Comparison of ENCODE assay signal across 30 cellular contexts in the genomic region with DNA sequence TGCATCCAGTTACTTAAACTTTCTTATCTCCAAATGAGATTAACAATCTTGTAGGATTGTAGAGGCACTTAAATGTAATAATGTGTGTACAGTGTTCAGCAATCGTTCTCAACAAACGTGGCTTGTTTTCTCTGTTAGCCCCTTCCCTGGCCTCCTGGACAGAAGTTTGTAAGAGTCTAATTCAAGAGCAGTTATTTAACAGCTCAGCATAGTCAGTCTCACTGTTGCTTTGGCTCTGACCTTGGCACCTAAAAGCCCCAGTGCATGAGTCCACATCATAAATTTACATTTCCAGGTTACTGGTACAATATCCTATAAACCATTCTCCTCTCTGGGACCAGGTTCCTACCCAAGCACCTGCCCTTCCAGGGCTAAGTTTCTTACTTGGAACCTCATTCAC. TPM values are rescaled to one million over a fixed set of nuclear protein-coding genes. Genes with fewer than 3 reads are reported as not detected.
DNase-seq lines count a peak whose midpoint lies in the region; ATAC-seq, FAIRE-seq and TF ChIP-seq lines count a peak whose summit lies in the region.
"Had no signal": no experiment of that assay in that cellular context is flagged by ENCODE, and none has a peak within 500 bp of the region (broad histone marks: within the 10 kb centered on the region; RNA-seq: fewer than 3 reads in every experiment).

No MANE protein-coding gene starts in this region.

- H3K4me1 ChIP-seq in HepG2 (ENCODE audit: insufficient read depth, low read length) (peaks cover 10% of the 10 kb centered on the region), right lobe of liver (no peaks in the 10 kb centered on the region), PC-9 (replicated peaks; ENCODE audit: insufficient read depth) (no peaks in the 10 kb centered on the region), foreskin keratinocyte (no peaks in the 10 kb centered on the region)
- H3K4me1 ChIP-seq: A549, BE2C, BLaER1, Caco-2 had no signal

- no peak overlapping the region for H3K9ac ChIP-seq in HepG2 (ENCODE audit: insufficient read depth, low read depth, low read length)
- H3K9ac ChIP-seq: BLaER1; BLaER1 treated with 17β-estradiol and CSF1 and Interleukin-3, amounts not matched to agents 10 nM and 100 nM had no signal

- CTCF ChIA-PET in HepG2 (lab: Yijun Ruan, JAX; ENCODE audit: low intra/inter-chr PET ratio, low total read pairs) (no interaction called here), PC-9 (lab: Charles Lee) (no interaction called here)

- TF ChIP-seq POLR2A in HepG2 (IDR thresholded peaks at IDR 0.05; ENCODE audit: insufficient read depth in 1 of 2, low read depth in 2 of 2, low read length in 2 of 2) (no peak), right lobe of liver (IDR thresholded peaks at IDR 0.05) (no peak)

- in situ Hi-C loops in HepG2 (cut with HindIII; ENCODE audit: extremely low pct_ligation_motif_present, low pct_unique_long_range_greater_than_20kb): no loop called here

- H3F3A ChIP-seq in PC-9 (ENCODE audit: insufficient read depth, low read depth): no peaks in the 10 kb centered on the region

- no peak for FAIRE-seq in HepG2 (lab: Jason Lieb, UNC)
- FAIRE-seq: A204.1, A549 had no signal

- intact Hi-C loops in HepG2 (cut with micrococcal nuclease; ENCODE audit: unreplicated experiment): no loop called here
- intact Hi-C loops in right lobe of liver (cut with DNase I): no loop called here
- intact Hi-C loops in PC-9 (cut with micrococcal nuclease; ENCODE audit: unreplicated experiment): no loop called here

- H3K9me3 ChIP-seq in HepG2 (ENCODE audit: low read length) (no peaks in the 10 kb centered on the region), right lobe of liver (no peaks in the 10 kb centered on the region), PC-9 (ENCODE audit: insufficient read depth, low read depth) (no peaks in the 10 kb centered on the region)
- H3K9me3 ChIP-seq: A549; BE2C; BLaER1; BLaER1 treated with 17β-estradiol and CSF1 and Interleukin-3, amounts not matched to agents 10 nM and 100 nM; Caco-2 had no signal

- no peaks in the 10 kb centered on the region for H4K20me1 ChIP-seq in HepG2 (ENCODE audit: insufficient read depth, low read length)
- no peaks in the 10 kb centered on the region for H4K20me1 ChIP-seq in PC-9 (ENCODE audit: insufficient read depth)
- H4K20me1 ChIP-seq: BLaER1; BLaER1 treated with 17β-estradiol and CSF1 and Interleukin-3, amounts not matched to agents 10 nM and 100 nM had no signal

- TF ChIP-seq RAD21 in HepG2 (CRISPR knock-in tag; IDR thresholded peaks at IDR 0.05): no peak

- H3K9me2 ChIP-seq in PC-9 (ENCODE audit: insufficient read depth): 0 out of 2 replicates have a peak, but pooled peaks cover 5% of the 10 kb centered on the region

- POLR2A ChIA-PET in HepG2 (lab: Yijun Ruan, JAX) (interaction anchor here (1.0 to 1.9 kb wide), 2 partner anchors 9 to 12 kb away, joined by 4 to 5 read pairs; a partner anchor contains a TSS), PC-9 (lab: Charles Lee; ENCODE audit: unreplicated experiment) (no interaction called here)

- H3K4me2 ChIP-seq in HepG2 (ENCODE audit: low read depth, low read length) (0 out of 2 replicates have a peak overlapping the region, but pooled peaks have one; percentile 9), PC-9 (no peak overlapping the region)
- H3K4me2 ChIP-seq: A549; BLaER1; BLaER1 treated with 17β-estradiol and CSF1 and Interleukin-3, amounts not matched to agents 10 nM and 100 nM had no signal

- H3K27me3 ChIP-seq in HepG2 (ENCODE audit: control insufficient read depth in 1 of 2, insufficient read depth in 2 of 2, low read length in 2 of 2): peaks cover 0 to 6% of the 10 kb centered on the region in 2 experiments; a peak in 2 of 5 replicates
- H3K27me3 ChIP-seq in right lobe of liver: no peaks in the 10 kb centered on the region
- H3K27me3 ChIP-seq in PC-9 (ENCODE audit: insufficient read depth, low read depth): no peaks in the 10 kb centered on the region
- peaks cover 3% of the 10 kb centered on the region for H3K27me3 ChIP-seq in foreskin keratinocyte
- H3K27me3 ChIP-seq: BE2C; BLaER1; BLaER1 treated with 17β-estradiol and CSF1 and Interleukin-3, amounts not matched to agents 10 nM and 100 nM had no signal

- TF ChIP-seq EP300 in HepG2 (IDR thresholded peaks at IDR 0.05; ENCODE audit: low read depth in 2 of 2, low read length in 2 of 2) (no peak), HepG2 (CRISPR knock-in tag; IDR thresholded peaks at IDR 0.05; ENCODE audit: borderline replicate concordance) (no peak)

- no peak for TF ChIP-seq CTCF in HepG2 (CRISPR knock-in tag; IDR thresholded peaks at IDR 0.05)
- no peak for TF ChIP-seq CTCF in right lobe of liver (IDR thresholded peaks at IDR 0.05)
- TF ChIP-seq CTCF in PC-9 (conservative IDR thresholded peaks at IDR 0.05): no peak
- no peak for TF ChIP-seq CTCF in foreskin keratinocyte (conservative IDR thresholded peaks at IDR 0.05)

- ATAC-seq in HepG2 (peak; percentile 56; the same call in 2 of the 3 replicates), right lobe of liver (no peak), foreskin keratinocyte (no peak)
- ATAC-seq: A549; CD8-positive, alpha-beta T cell had no signal

- H3K4me3 ChIP-seq in HepG2 (replicated peaks in 1 of 3; ENCODE audit: insufficient read depth in 1 of 3, low read depth in 2 of 3, low read length in 3 of 3): no peak overlapping the region
- H3K4me3 ChIP-seq in right lobe of liver: no peak overlapping the region
- H3K4me3 ChIP-seq in PC-9: no peak overlapping the region
- H3K4me3 ChIP-seq: A549; BLaER1; BLaER1 treated with 17β-estradiol and CSF1 and Interleukin-3, amounts not matched to agents 10 nM and 100 nM had no signal

- no peak overlapping the region for H2AFZ ChIP-seq in HepG2 (ENCODE audit: low read length)
- H2AFZ ChIP-seq in PC-9: 0 out of 2 replicates have a peak overlapping the region, but pooled peaks have one; percentile 64

- DNase-seq in HepG2 (ENCODE audit: low spot score) (no peak), right lobe of liver (no peak), PC-9 (no peak), foreskin keratinocyte (no peak)
- DNase-seq: 8988T; ACHN; AML-193; BE2C; C1 segment of cervical spinal cord; Caco-2; Calu3; CD4-positive, alpha-beta memory T cell; CD4-positive, alpha-beta T cell; CD4-positive, CD25-positive, alpha-beta regulatory T cell; CD8-positive, alpha-beta memory T cell; CD8-positive, alpha-beta T cell; COR-L47; DMS 273 treated with DMSO at 0.1 percent for 48 hours; DMS153; DMS53; DMS79; DMS79 treated with DMSO at 0.1 percent for 48 hours; DND-41; EL had no signal

- no peaks in the 10 kb centered on the region for H3K36me3 ChIP-seq in HepG2 (replicated peaks in 1 of 2; ENCODE audit: control insufficient read depth in 1 of 2, insufficient read depth in 2 of 2, low read length in 2 of 2)
- no peaks in the 10 kb centered on the region for H3K36me3 ChIP-seq in right lobe of liver
- no peaks in the 10 kb centered on the region for H3K36me3 ChIP-seq in PC-9 (ENCODE audit: low read depth)
- H3K36me3 ChIP-seq: BE2C; BLaER1; BLaER1 treated with 17β-estradiol and CSF1 and Interleukin-3, amounts not matched to agents 10 nM and 100 nM had no signal

- WGBS in HepG2 (ENCODE audit: low lambda C conversion rate): 0% methylated on average over 2 of the region's 2 CpGs
- WGBS in right lobe of liver (ENCODE audit: insufficient coverage, low coverage, low lambda C conversion rate, missing lambda C conversion rate): 81% methylated on average over 2 of the region's 2 CpGs

- H3K79me2 ChIP-seq in HepG2 (ENCODE audit: insufficient read depth, low read length) (no peaks in the 10 kb centered on the region), PC-9 (ENCODE audit: low read depth) (no peaks in the 10 kb centered on the region)

- H3K27ac ChIP-seq in HepG2 (ENCODE audit: extremely low read length, insufficient read depth, low read length) (no peak overlapping the region), right lobe of liver (no peak overlapping the region), PC-9 (no peak overlapping the region), foreskin keratinocyte (no peak overlapping the region)
- H3K27ac ChIP-seq: 22Rv1; A549; BLaER1; BLaER1 treated with 17β-estradiol and CSF1 and Interleukin-3, amounts not matched to agents 10 nM and 100 nM; C4-2B had no signal

- BruUV-seq in HepG2 (replicated peaks; lab: Mats Ljungman, UMichigan) (no TSS peak), PC-9 (replicated peaks; lab: Mats Ljungman, UMichigan) (no TSS peak)

RNA-seq across cellular contexts. Expression of a gene that starts 11.5 kb away (rescaled TPM):
- 70.4 and 96.2 TPM in 2 replicates for total RNA-seq in HepG2 (2016; rRNA removed; fragmentation: Illumina TruSeq; extraction: Trizol)
- total RNA-seq in HepG2 (2016; cell fraction: cytosol; rRNA removed; fragmentation: Illumina TruSeq; extraction: Trizol; ENCODE audit: low read depth): 12.4 and 15.1 TPM in 2 replicates
- total RNA-seq in HepG2 (2016; cell fraction: insoluble cytoplasmic fraction; rRNA removed; fragmentation: Illumina TruSeq; extraction: Trizol): 65.9 and 83.2 TPM in 2 replicates
- total RNA-seq in HepG2 (2016; cell fraction: membrane; rRNA removed; fragmentation: Illumina TruSeq; extraction: Trizol): 28.6 and 32.3 TPM in 2 replicates
- 158 and 181 TPM in 2 replicates for total RNA-seq in HepG2 (2016; cell fraction: nucleus; rRNA removed; fragmentation: Illumina TruSeq; extraction: Trizol)
- polyA plus RNA-seq in HepG2 (2011; rRNA removed): 14.9 and 19.8 TPM in 2 replicates
- 8.2 and 12.4 TPM in 2 replicates for polyA plus RNA-seq in HepG2 (2011; cell fraction: cytosol; rRNA removed)
- 16.7 and 17.3 TPM in 2 replicates for polyA plus RNA-seq in HepG2 (2011; cell fraction: nucleus; rRNA removed)
- 34.1 and 42.7 TPM in 2 replicates for polyA plus RNA-seq in HepG2 (2012)
- 0.59 and 0.80 TPM in 2 replicates for polyA plus RNA-seq in HepG2 (2016; cell fraction: cytosol; fragmentation: Illumina TruSeq; extraction: Trizol; ENCODE audit: low read depth)
- 38.7 and 39.9 TPM in 2 replicates for polyA plus RNA-seq in HepG2 (2016; cell fraction: insoluble cytoplasmic fraction; fragmentation: Illumina TruSeq; extraction: Trizol; ENCODE audit: low read depth)
- polyA plus RNA-seq in HepG2 (2016; cell fraction: membrane; fragmentation: Illumina TruSeq; extraction: Trizol; ENCODE audit: low read depth): 2.3 and 2.9 TPM in 2 replicates
- 68.3 and 69.3 TPM in 2 replicates for polyA plus RNA-seq in HepG2 (2016; cell fraction: nucleus; fragmentation: Illumina TruSeq; extraction: Trizol; ENCODE audit: insufficient read depth, low read depth)
- polyA minus RNA-seq in HepG2 (2011; rRNA and poly(A)+ RNA removed; ENCODE audit: low replicate concordance): 20.9 and 41.8 TPM in 2 replicates
- 57.3 and 65.6 TPM in 2 replicates for polyA minus RNA-seq in HepG2 (2011; cell fraction: cytosol; rRNA and poly(A)+ RNA removed)
- polyA minus RNA-seq in HepG2 (2011; cell fraction: nucleus; rRNA and poly(A)+ RNA removed): 272 and 293 TPM in 2 replicates
- total RNA-seq in right lobe of liver: 10 to 100 TPM; 22.1 to 35.2 (median 31.5) TPM
- 59.8 and 67.1 TPM in 2 replicates for total RNA-seq in PC-9 (2021)
- total RNA-seq in foreskin keratinocyte: 31.6 and 34.2 TPM in 2 replicates
- polyA plus RNA-seq in foreskin keratinocyte: 3.9 and 5.0 TPM in 2 replicates

RNA-seq across cellular contexts. Expression of a gene that starts 51.8 kb away (rescaled TPM):
- 376 and 681 TPM in 2 replicates for total RNA-seq in HepG2 (2016; rRNA removed; fragmentation: Illumina TruSeq; extraction: Trizol)
- total RNA-seq in HepG2 (2016; cell fraction: cytosol; rRNA removed; fragmentation: Illumina TruSeq; extraction: Trizol; ENCODE audit: low read depth): 72.5 and 82.8 TPM in 2 replicates
- total RNA-seq in HepG2 (2016; cell fraction: insoluble cytoplasmic fraction; rRNA removed; fragmentation: Illumina TruSeq; extraction: Trizol): 381 and 654 TPM in 2 replicates
- total RNA-seq in HepG2 (2016; cell fraction: membrane; rRNA removed; fragmentation: Illumina TruSeq; extraction: Trizol): 431 TPM in 2 replicates
- total RNA-seq in HepG2 (2016; cell fraction: nucleus; rRNA removed; fragmentation: Illumina TruSeq; extraction: Trizol): 336 and 365 TPM in 2 replicates
- 127 and 141 TPM in 2 replicates for polyA plus RNA-seq in HepG2 (2011; rRNA removed)
- polyA plus RNA-seq in HepG2 (2011; cell fraction: cytosol; rRNA removed): 61.2 and 126 TPM in 2 replicates
- polyA plus RNA-seq in HepG2 (2011; cell fraction: nucleus; rRNA removed): 48.0 and 68.5 TPM in 2 replicates
- polyA plus RNA-seq in HepG2 (2012): 273 TPM in 2 replicates
- 53.9 and 75.2 TPM in 2 replicates for polyA plus RNA-seq in HepG2 (2016; cell fraction: cytosol; fragmentation: Illumina TruSeq; extraction: Trizol; ENCODE audit: low read depth)
- polyA plus RNA-seq in HepG2 (2016; cell fraction: insoluble cytoplasmic fraction; fragmentation: Illumina TruSeq; extraction: Trizol; ENCODE audit: low read depth): 710 and 726 TPM in 2 replicates
- polyA plus RNA-seq in HepG2 (2016; cell fraction: membrane; fragmentation: Illumina TruSeq; extraction: Trizol; ENCODE audit: low read depth): 254 and 286 TPM in 2 replicates
- polyA plus RNA-seq in HepG2 (2016; cell fraction: nucleus; fragmentation: Illumina TruSeq; extraction: Trizol; ENCODE audit: insufficient read depth, low read depth): 411 and 435 TPM in 2 replicates
- 36.0 and 84.0 TPM in 2 replicates for polyA minus RNA-seq in HepG2 (2011; rRNA and poly(A)+ RNA removed; ENCODE audit: low replicate concordance)
- 187 and 229 TPM in 2 replicates for polyA minus RNA-seq in HepG2 (2011; cell fraction: cytosol; rRNA and poly(A)+ RNA removed)
- 195 and 232 TPM in 2 replicates for polyA minus RNA-seq in HepG2 (2011; cell fraction: nucleus; rRNA and poly(A)+ RNA removed)
- 100 to 1,000 TPM; 147 to 342 (median 225) TPM for total RNA-seq in right lobe of liver
- total RNA-seq in PC-9 (2021): 46.4 and 63.8 TPM in 2 replicates
- 77.0 and 78.5 TPM in 2 replicates for total RNA-seq in foreskin keratinocyte
- 39.6 and 48.9 TPM in 2 replicates for polyA plus RNA-seq in foreskin keratinocyte
